Comparison of ENCODE assay signal across 9 cellular contexts in the genomic region with DNA sequence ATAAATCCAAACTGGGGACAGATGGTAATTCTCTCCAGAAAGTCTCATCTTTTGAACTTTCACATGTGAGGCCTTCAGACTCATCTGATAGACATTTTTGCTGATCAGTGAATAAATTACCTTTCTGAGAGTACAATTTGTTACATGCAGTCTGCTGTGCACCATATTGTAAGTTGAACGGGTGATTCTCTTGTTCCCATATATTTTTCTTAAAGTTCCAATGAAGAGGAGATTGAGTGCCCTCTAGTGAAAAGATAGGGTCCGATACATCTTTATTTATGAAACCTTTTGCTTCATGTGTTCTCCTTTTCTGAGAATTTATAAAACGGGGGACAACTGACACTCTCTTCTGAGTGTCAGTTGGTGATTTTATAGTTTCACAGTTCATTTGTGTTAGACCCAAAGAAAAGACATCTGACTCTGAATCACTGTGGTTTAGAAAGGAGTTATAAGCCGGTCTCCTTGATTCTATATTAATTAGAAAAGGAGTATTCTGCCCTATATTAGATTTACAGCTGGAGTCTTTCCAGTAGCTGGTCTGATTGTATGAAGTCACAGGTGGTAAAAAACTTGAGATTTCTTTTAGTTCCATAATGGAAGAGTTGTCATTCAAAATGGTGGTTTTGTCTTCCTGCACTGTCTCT. TPM values are rescaled to one million over a fixed set of nuclear protein-coding genes. Genes with fewer than 3 reads are reported as not detected.
DNase-seq lines count a peak whose midpoint lies in the region; ATAC-seq and TF ChIP-seq lines count a peak whose summit lies in the region.
"Had no signal": no experiment of that assay in that cellular context is flagged by ENCODE, and none has a peak within 500 bp of the region (broad histone marks: within the 10 kb centered on the region; RNA-seq: fewer than 3 reads in every experiment).

No MANE protein-coding gene starts in this region.

- TF ChIP-seq CTCF in AG04449 (IDR thresholded peaks at IDR 0.05; ENCODE audit: insufficient read depth, low read length, missing control alignments) (peak; percentile 7), GM12874 (IDR thresholded peaks at IDR 0.05; ENCODE audit: insufficient read depth, low read depth, low read length) (peak; percentile 15; the same call in 1 of the 2 replicates)

- POLR2A ChIA-PET in AG04449 (lab: Yijun Ruan, JAX), result no interaction called here

- CTCF ChIA-PET in AG04449 (lab: Yijun Ruan, JAX), result interaction anchor here (0.7 to 2.8 kb wide), 19 partner anchors 9 to 101 kb away, joined by 3 to 16 read pairs (median 3); no protein-coding TSS in a partner anchor

- ATAC-seq in HG03097 (IDR thresholded peaks at IDR 0.05; ENCODE audit: low FRiP score, unreplicated experiment) (no peak), HG03354 (IDR thresholded peaks at IDR 0.05; ENCODE audit: poor library complexity, severe bottlenecking, unreplicated experiment) (no peak)

- DNase-seq in AG04449 (ENCODE audit: low read depth, low spot score) (no peak), NCI-H82 (lab: John Stamatoyannopoulos, UW) (peak; percentile 56), dermis microvascular lymphatic vessel endothelial cell (ENCODE audit: low read depth in 2 of 2) (peak; percentile 26 to 46), pons (ENCODE audit: low spot score) (peak; percentile 50), islet precursor cell (no peak)

- no peak overlapping the region for H3K4me3 ChIP-seq in AG04449 (ENCODE audit: low read depth, low read length)
- H3K4me3 ChIP-seq: HAP-1 had no signal

RNA-seq across cellular contexts. Expression of gene GNG10, which starts 30.4 kb away (rescaled TPM):
- total RNA-seq in dermis microvascular lymphatic vessel endothelial cell, result 49.4 and 59.3 TPM in 2 replicates

Comparison
In these comparisons a context has a peak if more than half of its experiments do, and no peak if none do; other contexts are left out.
1. DNase-seq: peak in NCI-H82 (single experiment), dermis microvascular lymphatic vessel endothelial cell (2 of 2) and pons (single experiment); none in AG04449 (single experiment) and islet precursor cell (single experiment).